ENCODE assay signal across 1 cellular context in genomic region chr5:132001647-132002561, GRCh38.
TF ChIP-seq lines count a peak whose summit lies in the region.

No MANE protein-coding gene starts in this region.

TF ChIP-seq in HepG2, 621 proteins besides CTCF, POLR2A, EP300 and RAD21 (continued from another document and continues in another):
- TF ChIP-seq TGIF2 (CRISPR knock-in tag; IDR thresholded peaks at IDR 0.05): peak; percentile 58; the same call in 1 of the 2 replicates
- TF ChIP-seq ZBTB38 (CRISPR knock-in tag; IDR thresholded peaks at IDR 0.05): 0 out of 2 replicates have a peak, but pooled peaks have one; percentile 23
- peak; percentile 79; the same call in 1 of the 2 replicates for TF ChIP-seq ESRRA (CRISPR knock-in tag; IDR thresholded peaks at IDR 0.05; ENCODE audit: low read depth)
- no peak for TF ChIP-seq TERF1 (CRISPR knock-in tag; IDR thresholded peaks at IDR 0.05)
- no peak for TF ChIP-seq GLMP (CRISPR knock-in tag; IDR thresholded peaks at IDR 0.05; ENCODE audit: borderline replicate concordance)
- no peak for TF ChIP-seq KLF6 (CRISPR knock-in tag; IDR thresholded peaks at IDR 0.05)
- TF ChIP-seq ZNF496 (CRISPR knock-in tag; IDR thresholded peaks at IDR 0.05; ENCODE audit: insufficient replicate concordance): no peak
- TF ChIP-seq ZBTB7A (CRISPR knock-in tag; IDR thresholded peaks at IDR 0.05): peak; percentile 73; the same call in 1 of the 2 replicates
- TF ChIP-seq TCF12 (IDR thresholded peaks at IDR 0.05): no peak
- no peak; the same call in 1 of the 2 replicates for TF ChIP-seq TCF12 (CRISPR knock-in tag; IDR thresholded peaks at IDR 0.05)
- no peak for TF ChIP-seq SKI (IDR thresholded peaks at IDR 0.05; ENCODE audit: partially characterized antibody)
- no peak for TF ChIP-seq YEATS2 (CRISPR knock-in tag; IDR thresholded peaks at IDR 0.05; ENCODE audit: borderline replicate concordance)
- TF ChIP-seq FOXC1 (CRISPR knock-in tag; IDR thresholded peaks at IDR 0.05; ENCODE audit: borderline replicate concordance): peak; percentile 27; the same call in 1 of the 2 replicates
- no peak for TF ChIP-seq ZNF484 (CRISPR knock-in tag; IDR thresholded peaks at IDR 0.05; ENCODE audit: borderline replicate concordance, low read depth)
- TF ChIP-seq RORA (CRISPR knock-in tag; IDR thresholded peaks at IDR 0.05): 0 out of 2 replicates have a peak, but pooled peaks have one; percentile 10
- peak; percentile 47 for TF ChIP-seq HNF1A (IDR thresholded peaks at IDR 0.05; ENCODE audit: low read depth)
- TF ChIP-seq HNF1A (CRISPR knock-in tag; IDR thresholded peaks at IDR 0.05; ENCODE audit: borderline replicate concordance): peak; percentile 89; the same call in 1 of the 2 replicates
- TF ChIP-seq NFE2L1 (CRISPR knock-in tag; IDR thresholded peaks at IDR 0.05; ENCODE audit: borderline replicate concordance): no peak
- 0 out of 4 replicates have a peak, but pooled peaks of 1 of the 2 experiments have one; percentile 20 for TF ChIP-seq ATF4 (CRISPR knock-in tag; IDR thresholded peaks at IDR 0.05)
- no peak for TF ChIP-seq ZKSCAN5 (CRISPR knock-in tag; IDR thresholded peaks at IDR 0.05)
- peak; percentile 53; the same call in 1 of the 2 replicates for TF ChIP-seq ATF2 (CRISPR knock-in tag; IDR thresholded peaks at IDR 0.05)
- no peak for TF ChIP-seq ZEB1 (IDR thresholded peaks at IDR 0.05; ENCODE audit: insufficient replicate concordance, low read depth)
- TF ChIP-seq TEAD2 (CRISPR knock-in tag; IDR thresholded peaks at IDR 0.05): 0 out of 2 replicates have a peak, but pooled peaks have one; percentile 58
- no peak for TF ChIP-seq CENPX (CRISPR knock-in tag; IDR thresholded peaks at IDR 0.05)
- no peak for TF ChIP-seq ZBTB1 (CRISPR knock-in tag; IDR thresholded peaks at IDR 0.05; ENCODE audit: borderline replicate concordance)
- peak; percentile 75 for TF ChIP-seq ZSCAN21 (CRISPR knock-in tag; IDR thresholded peaks at IDR 0.05; ENCODE audit: borderline replicate concordance)
- TF ChIP-seq FIP1L1 (IDR thresholded peaks at IDR 0.05; ENCODE audit: borderline replicate concordance, insufficient read depth, low read depth, low read length): no peak
- TF ChIP-seq ZNF629 (CRISPR knock-in tag; conservative IDR thresholded peaks at IDR 0.05): peak; percentile 62
- TF ChIP-seq JUNB (CRISPR knock-in tag; IDR thresholded peaks at IDR 0.05; ENCODE audit: borderline replicate concordance): no peak
- peak; percentile 28; the same call in 1 of the 2 replicates for TF ChIP-seq STAG1 (CRISPR knock-in tag; IDR thresholded peaks at IDR 0.05)
- TF ChIP-seq SOX6 (IDR thresholded peaks at IDR 0.05): no peak
- peak; percentile 99 for TF ChIP-seq SOX6 (CRISPR knock-in tag; IDR thresholded peaks at IDR 0.05)
- TF ChIP-seq SMAD1 (CRISPR knock-in tag; IDR thresholded peaks at IDR 0.05; ENCODE audit: borderline replicate concordance, low read depth): peak; percentile 21; the same call in 1 of the 2 replicates
- no peak for TF ChIP-seq CCDC6 (CRISPR knock-in tag; IDR thresholded peaks at IDR 0.05)
- peak; percentile 5; the same call in 1 of the 2 replicates for TF ChIP-seq MNT (IDR thresholded peaks at IDR 0.05)
- peak; percentile 86; the same call in 1 of the 2 replicates for TF ChIP-seq ZNF275 (CRISPR knock-in tag; IDR thresholded peaks at IDR 0.05; ENCODE audit: borderline replicate concordance)
- no peak for TF ChIP-seq ZNF274 (CRISPR knock-in tag; IDR thresholded peaks at IDR 0.05)
- no peak for TF ChIP-seq ATAD3A (CRISPR knock-in tag; IDR thresholded peaks at IDR 0.05)
- peak; percentile 66; the same call in 1 of the 2 replicates for TF ChIP-seq ZNF878 (CRISPR knock-in tag; IDR thresholded peaks at IDR 0.05)
- peak; percentile 94 for TF ChIP-seq NCOA2 (CRISPR knock-in tag; IDR thresholded peaks at IDR 0.05)
- TF ChIP-seq MLXIP (CRISPR knock-in tag; IDR thresholded peaks at IDR 0.05; ENCODE audit: borderline replicate concordance): no peak; the same call in 1 of the 2 replicates
- peak; percentile 0 to 6; a peak in 1 of 4 replicates for TF ChIP-seq MAFK (conservative IDR thresholded peaks at IDR 0.05 in 1 of 2, IDR thresholded peaks at IDR 0.05 in 1 of 2; ENCODE audit: low read length in 2 of 2)
- TF ChIP-seq DBP (CRISPR knock-in tag; IDR thresholded peaks at IDR 0.05; ENCODE audit: not compliant biosample characterization): no peak
- no peak for TF ChIP-seq MLLT10 (CRISPR knock-in tag; IDR thresholded peaks at IDR 0.05)
- TF ChIP-seq U2AF1 (optimal IDR thresholded peaks at IDR 0.05; ENCODE audit: low read depth, low read length): no peak
- TF ChIP-seq CHD4 (IDR thresholded peaks at IDR 0.05; ENCODE audit: borderline replicate concordance, low read length): peak; percentile 65; the same call in 1 of the 2 replicates
- no peak; the same call in 1 of the 2 replicates for TF ChIP-seq ZNF335 (CRISPR knock-in tag; IDR thresholded peaks at IDR 0.05)
- TF ChIP-seq ZSCAN9 (CRISPR knock-in tag; IDR thresholded peaks at IDR 0.05; ENCODE audit: borderline replicate concordance): peak; percentile 79; the same call in 1 of the 2 replicates
- 0 out of 2 replicates have a peak, but pooled peaks have one; percentile 43 for TF ChIP-seq ZNF138 (CRISPR knock-in tag; IDR thresholded peaks at IDR 0.05; ENCODE audit: low read depth)
- peak; percentile 78 for TF ChIP-seq IRF2 (CRISPR knock-in tag; IDR thresholded peaks at IDR 0.05)
- TF ChIP-seq HMG20B (CRISPR knock-in tag; conservative IDR thresholded peaks at IDR 0.05): peak; percentile 86
- no peak for TF ChIP-seq ZC3H4 (CRISPR knock-in tag; IDR thresholded peaks at IDR 0.05; ENCODE audit: borderline replicate concordance)
